In genomic region chr7:111650456-111650999, GRCh38 we compare ENCODE assay signal across 14 cellular contexts.
DNase-seq lines count a peak whose midpoint lies in the region; ATAC-seq and TF ChIP-seq lines count a peak whose summit lies in the region.
"Had no signal": no experiment of that assay in that cellular context is flagged by ENCODE, and none has a peak within 500 bp of the region (broad histone marks: within the 10 kb centered on the region; RNA-seq: fewer than 3 reads in every experiment).

No MANE protein-coding gene starts in this region.

- peaks cover 6 to 36% (median 10%) of the 10 kb centered on the region in 5 donors for H3K27me3 Mint-ChIP-seq in naive thymus-derived CD8-positive, alpha-beta T cell

- no peaks in the 10 kb centered on the region for H3K4me1 Mint-ChIP-seq in naive thymus-derived CD8-positive, alpha-beta T cell
- H3K4me1 Mint-ChIP-seq: CD14-positive monocyte had no signal

- DNase-seq in AG08396 (ENCODE audit: low spot score) (peak; percentile 33), HCEC 1CT (peak; percentile 81), SK-N-DZ (ENCODE audit: low spot score) (peak; percentile 55), foreskin keratinocyte (peak; percentile 25 to 38), OCI-M1 (lab: John Stamatoyannopoulos, UW) (no peak), T-helper 2 cell (no peak), globus pallidus (ENCODE audit: low spot score) (no peak)
- DNase-seq in naive thymus-derived CD8-positive, alpha-beta T cell, result no peak
- DNase-seq: caudate nucleus, NCI-H524 treated with DMSO at 0.1 percent for 48 hours, posterior cingulate gyrus had no signal

- H3K27ac ChIP-seq in foreskin keratinocyte, result no peak overlapping the region

- POLR2A ChIA-PET in naive thymus-derived CD8-positive, alpha-beta T cell (lab: Charles Lee), result no interaction called here

- peak; percentile 70 for ATAC-seq in foreskin keratinocyte
- ATAC-seq in naive thymus-derived CD8-positive, alpha-beta T cell, result no peak
- ATAC-seq: activated CD4-positive, CD25-positive, alpha-beta regulatory T cell treated with anti-CD3 and anti-CD28 coated beads, Interleukin-2, amount 50 U/mL, for 24 hours; HCT116 had no signal

- H3K27me3 ChIP-seq in foreskin keratinocyte, result no peaks in the 10 kb centered on the region

- H3K4me3 Mint-ChIP-seq in naive thymus-derived CD8-positive, alpha-beta T cell, result no peak overlapping the region
- H3K4me3 Mint-ChIP-seq: CD14-positive monocyte had no signal

- H3K4me1 ChIP-seq in foreskin keratinocyte, result no peaks in the 10 kb centered on the region

- no peak for TF ChIP-seq CTCF in foreskin keratinocyte (conservative IDR thresholded peaks at IDR 0.05)

- H3K36me3 Mint-ChIP-seq in naive thymus-derived CD8-positive, alpha-beta T cell, result peaks cover 0 to 9% (median 4%) of the 10 kb centered on the region in 3 donors
- H3K36me3 Mint-ChIP-seq: CD14-positive monocyte had no signal

- H3K27ac Mint-ChIP-seq in naive thymus-derived CD8-positive, alpha-beta T cell, result no peak overlapping the region
- H3K27ac Mint-ChIP-seq: CD14-positive monocyte had no signal

- peaks cover 0 to 12% (median 5%) of the 10 kb centered on the region in 9 donors for H3K9me3 Mint-ChIP-seq in naive thymus-derived CD8-positive, alpha-beta T cell

Comparison
In these comparisons a context has a peak if more than half of its experiments do, and no peak if none do; other contexts are left out.
1. DNase-seq: peak in AG08396 (single experiment), HCEC 1CT (single experiment), SK-N-DZ (single experiment) and foreskin keratinocyte (2 of 2); none in OCI-M1 (single experiment), naive thymus-derived CD8-positive, alpha-beta T cell (0 of 10), T-helper 2 cell (0 of 5) and globus pallidus (single experiment).